26 cellular contexts compared by ENCODE assay signal in the genomic region with DNA sequence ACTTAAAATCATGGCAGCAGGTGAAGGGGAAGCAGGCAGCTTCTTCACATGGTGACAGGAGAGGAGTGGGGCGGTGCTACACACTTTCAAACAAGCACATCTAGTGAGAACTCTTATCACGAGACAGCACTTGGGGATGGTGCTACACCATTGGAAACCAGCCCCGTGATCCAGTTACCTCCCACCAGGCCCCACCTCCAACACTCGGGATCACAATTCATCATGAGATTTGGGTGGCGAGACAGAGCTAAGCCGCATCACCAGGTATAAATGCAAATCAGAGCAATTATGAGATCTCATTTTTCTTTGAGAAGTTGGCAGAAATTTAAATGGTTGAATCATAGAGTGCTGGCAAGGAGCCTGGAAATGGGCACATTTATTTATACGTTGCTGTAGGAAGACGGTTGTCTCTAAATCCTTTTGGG. TPM values are rescaled to one million over a fixed set of nuclear protein-coding genes. Genes with fewer than 3 reads are reported as not detected.
A peak's percentile ranks its signal among the peaks of the same experiment; 100 is the strongest.
DNase-seq lines count a peak whose midpoint lies in the region; ATAC-seq and TF ChIP-seq lines count a peak whose summit lies in the region.
"Had no signal": no experiment of that assay in that cellular context is flagged by ENCODE, and none has a peak within 500 bp of the region (broad histone marks: within the 10 kb centered on the region; RNA-seq: fewer than 3 reads in every experiment).

No MANE protein-coding gene starts in this region.

- no peaks in the 10 kb centered on the region for H3K27me3 ChIP-seq in right atrium auricular region
- H3K27me3 ChIP-seq in ascending aorta: no peaks in the 10 kb centered on the region
- H3K27me3 ChIP-seq: heart right ventricle, SJSA1, stomach, thyroid gland, vagina had no signal

- H3K27ac Mint-ChIP-seq in chondrocyte (ENCODE audit: unreplicated experiment): no peak overlapping the region
- peak overlapping the region; percentile 67 to 82 for H3K27ac Mint-ChIP-seq in natural killer cell

- ATAC-seq in natural killer cell (no peak), GM21423 (IDR thresholded peaks at IDR 0.05; ENCODE audit: unreplicated experiment) (no peak), HG03571 (IDR thresholded peaks at IDR 0.05; ENCODE audit: unreplicated experiment) (no peak)
- ATAC-seq: GM12878, heart right ventricle had no signal

- peaks cover 0 to 4% of the 10 kb centered on the region in 2 donors for H3K9me3 ChIP-seq in right atrium auricular region
- H3K9me3 ChIP-seq in ascending aorta: no peaks in the 10 kb centered on the region
- H3K9me3 ChIP-seq: SJSA1, stomach, thyroid gland, vagina had no signal

- H3K9me3 Mint-ChIP-seq in chondrocyte (ENCODE audit: low read depth): no peaks in the 10 kb centered on the region
- H3K9me3 Mint-ChIP-seq in natural killer cell: peaks cover 0 to 5% of the 10 kb centered on the region in 2 donors
- H3K9me3 Mint-ChIP-seq: central memory CD8-positive, alpha-beta T cell; neural crest cell had no signal

- H3K4me3 Mint-ChIP-seq in chondrocyte (ENCODE audit: unreplicated experiment) (no peak overlapping the region), natural killer cell (no peak overlapping the region)
- H3K4me3 Mint-ChIP-seq: central memory CD8-positive, alpha-beta T cell; neural crest cell had no signal

- H3K4me1 ChIP-seq in right atrium auricular region: peaks cover 0 to 9% of the 10 kb centered on the region in 2 donors
- no peaks in the 10 kb centered on the region for H3K4me1 ChIP-seq in ascending aorta
- H3K4me1 ChIP-seq: SJSA1 had no signal

- H3K36me3 ChIP-seq in right atrium auricular region (no peaks in the 10 kb centered on the region), ascending aorta (peaks cover 0 to 6% of the 10 kb centered on the region in 2 donors)
- H3K36me3 ChIP-seq: thyroid gland, vagina had no signal

- H3K4me3 ChIP-seq in right atrium auricular region (no peak overlapping the region), ascending aorta (no peak overlapping the region)
- H3K4me3 ChIP-seq: GM12878, heart right ventricle, lung, SJSA1, stomach, thyroid gland, vagina had no signal

- peaks cover 20% of the 10 kb centered on the region for H3K36me3 Mint-ChIP-seq in chondrocyte (ENCODE audit: low read depth)
- peaks cover 16% of the 10 kb centered on the region for H3K36me3 Mint-ChIP-seq in natural killer cell

- TF ChIP-seq CTCF in chondrocyte (IDR thresholded peaks at IDR 0.05): no peak
- no peak for TF ChIP-seq CTCF in natural killer cell (IDR thresholded peaks at IDR 0.05)
- TF ChIP-seq CTCF in right atrium auricular region (IDR thresholded peaks at IDR 0.05): no peak
- no peak for TF ChIP-seq CTCF in ascending aorta (IDR thresholded peaks at IDR 0.05)

- H3K27me3 Mint-ChIP-seq in chondrocyte (ENCODE audit: low read depth): no peaks in the 10 kb centered on the region
- no peaks in the 10 kb centered on the region for H3K27me3 Mint-ChIP-seq in natural killer cell (ENCODE audit: low read depth in 2 of 2)
- H3K27me3 Mint-ChIP-seq: activated naive CD8-positive, alpha-beta T cell; central memory CD8-positive, alpha-beta T cell had no signal

- H3K27ac ChIP-seq in right atrium auricular region: no peak overlapping the region
- H3K27ac ChIP-seq in ascending aorta: no peak overlapping the region
- H3K27ac ChIP-seq: C4-2B, heart right ventricle, HL-60, SJSA1, stomach, thyroid gland, vagina had no signal

- DNase-seq in Daoy (ENCODE audit: low read depth): peak; percentile 37
- peak; percentile 54 for DNase-seq in NCI-H1048 (lab: John Stamatoyannopoulos, UW)
- DNase-seq in chondrocyte (ENCODE audit: low spot score): peak; percentile 28
- DNase-seq in natural killer cell: no peak
- no peak for DNase-seq in right atrium auricular region (ENCODE audit: low spot score)
- DNase-seq in ascending aorta (ENCODE audit: low spot score in 2 of 2): no peak
- DNase-seq: activated T-cell treated with anti-CD3 and anti-CD28 coated beads for 4 hours; Calu3; heart right ventricle; NCI-H1105; NCI-H2029 treated with DMSO at 0.1 percent for 48 hours; NCI-H69; stimulated activated CD4-positive, alpha-beta T cell treated with anti-CD3 and anti-CD28 coated beads, Interleukin-15, amount 100 ng/mL, for 24 hours; stomach; thyroid gland had no signal

- H3K4me1 Mint-ChIP-seq in chondrocyte (ENCODE audit: low read depth) (peaks cover 17% of the 10 kb centered on the region), natural killer cell (peaks cover 75 to 80% of the 10 kb centered on the region in 2 donors)

- intact Hi-C loops in natural killer cell (cut with micrococcal nuclease) (no loop called here), ascending aorta (cut with DNase I) (no loop called here)

RNA-seq across cellular contexts. Expression of a gene that starts 31.4 kb away (rescaled TPM):
- 26.2 and 41.1 TPM in 2 replicates for total RNA-seq in Daoy (2014; rRNA removed; shearing (Covaris generic))
- total RNA-seq in chondrocyte (205 to 247 TPM (median 242 TPM) in 3 replicates), natural killer cell (100 to 1,000 TPM; 208 to 282 (median 253) TPM), right atrium auricular region (10 to 100 TPM; 47.9 to 48.9 TPM), ascending aorta (104 TPM)

Comparison
In these comparisons a context has a peak if more than half of its experiments do, and no peak if none do; other contexts are left out.
1. DNase-seq: peak in Daoy (single experiment), NCI-H1048 (single experiment) and chondrocyte (single experiment); none in natural killer cell (single experiment), right atrium auricular region (single experiment) and ascending aorta (0 of 2).